Comparison of ENCODE assay signal across 17 cellular contexts in genomic region chr18:67035026-67035425, GRCh38.
DNase-seq lines count a peak whose midpoint lies in the region; ATAC-seq and TF ChIP-seq lines count a peak whose summit lies in the region.
"Had no signal": no experiment of that assay in that cellular context is flagged by ENCODE, and none has a peak within 500 bp of the region (broad histone marks: within the 10 kb centered on the region; RNA-seq: fewer than 3 reads in every experiment).

No MANE protein-coding gene starts in this region.

- H3K27ac ChIP-seq in GM23338 (ENCODE audit: low read depth) (no peak overlapping the region; the same call in 1 of the 2 replicates), H9 (ENCODE audit: insufficient read length, low read depth, low read length) (no peak overlapping the region)
- H3K27ac ChIP-seq: KMS-11 had no signal

- H2BK20ac ChIP-seq in H9 (ENCODE audit: low read depth, low read length, poor library complexity, severe bottlenecking) = no peak overlapping the region

- CTCF ChIA-PET in WTC11 (lab: Charles Lee) = no interaction called here

- H3K27ac Mint-ChIP-seq in GM23338 (peak overlapping the region; percentile 88), H9 (peak overlapping the region in 2 of 3 experiments; percentile 15 to 97; a peak in 4 of 7 replicates), WTC11 (peak overlapping the region; percentile 34; the same call in 1 of the 2 replicates)

- TF ChIP-seq CTCF in GM23338 (conservative IDR thresholded peaks at IDR 0.05; ENCODE audit: low read depth in 2 of 2) (no peak), H9 (conservative IDR thresholded peaks at IDR 0.05) (no peak), WTC11 (IDR thresholded peaks at IDR 0.05) (no peak)

- no peaks in the 10 kb centered on the region for H3K9me3 ChIP-seq in H9 (ENCODE audit: control insufficient read depth, low read depth, low read length)
- H3K9me3 ChIP-seq: BE2C had no signal

- H2BK12ac ChIP-seq in H9 (ENCODE audit: insufficient read length, low read depth, low read length) = no peak overlapping the region

- H2BK15ac ChIP-seq in H9 (ENCODE audit: low read depth, low read length) = no peak overlapping the region

- H3T11ph ChIP-seq in H9 (ENCODE audit: low read length) = no peak overlapping the region

- H3K79me1 ChIP-seq in H9 (ENCODE audit: insufficient read depth, low read depth, low read length, poor library complexity, severe bottlenecking) = no peaks in the 10 kb centered on the region

- no peak overlapping the region for H4K8ac ChIP-seq in H9 (replicated peaks; ENCODE audit: insufficient read length, low read depth, low read length)

- no peak overlapping the region for H4K5ac ChIP-seq in H9 (ENCODE audit: insufficient read length, low read depth, low read length)

- no peak overlapping the region for H3K9ac ChIP-seq in H9 (ENCODE audit: extremely low read depth, insufficient read length, low read length)
- H3K9ac ChIP-seq: KMS-11 had no signal

- H3F3A ChIP-seq in GM23338 (replicated peaks; ENCODE audit: low read depth) = no peaks in the 10 kb centered on the region

- H2BK120ac ChIP-seq in H9 (ENCODE audit: low read depth, low read length, poor library complexity, severe bottlenecking) = no peak overlapping the region

- H3K9me3 Mint-ChIP-seq in GM23338 (no peaks in the 10 kb centered on the region), H9 (no peaks in the 10 kb centered on the region), WTC11 (no peaks in the 10 kb centered on the region)

- H3K4me3 Mint-ChIP-seq in GM23338 (peak overlapping the region; percentile 20; the same call in 2 of the 3 replicates), H9 (no peak overlapping the region; a peak in 1 of 5 replicates), WTC11 (no peak overlapping the region)

- no peaks in the 10 kb centered on the region for H3K27me3 ChIP-seq in GM23338 (ENCODE audit: insufficient read depth)
- H3K27me3 ChIP-seq in H9 (ENCODE audit: insufficient read depth, low read length) = no peaks in the 10 kb centered on the region
- H3K27me3 ChIP-seq: BE2C had no signal

- H2AFZ ChIP-seq in GM23338 (peak overlapping the region; percentile 2; the same call in 1 of the 2 replicates), H9 (ENCODE audit: low read length) (peak overlapping the region; percentile 89)

- H3K9me2 ChIP-seq in GM23338 (ENCODE audit: insufficient read depth) = no peaks in the 10 kb centered on the region

- H3K4me2 ChIP-seq in GM23338 (no peak overlapping the region), H9 (ENCODE audit: insufficient read depth, insufficient read length, low read length) (no peak overlapping the region)
- H3K4me2 ChIP-seq: KMS-11 had no signal

- H3K23me2 ChIP-seq in H9 (ENCODE audit: insufficient read length, low read depth, low read length, poor library complexity, severe bottlenecking) = no peaks in the 10 kb centered on the region

- H3K4me1 Mint-ChIP-seq in GM23338 (peaks cover 8% of the 10 kb centered on the region), H9 (peaks cover 8 to 10% of the 10 kb centered on the region in 2 experiments), WTC11 (peaks cover 7% of the 10 kb centered on the region)

- H4K20me1 ChIP-seq in GM23338 (replicated peaks; ENCODE audit: insufficient read depth) (no peaks in the 10 kb centered on the region), H9 (ENCODE audit: control insufficient read depth, insufficient read depth, insufficient read length) (no peaks in the 10 kb centered on the region)

- H3K36me3 Mint-ChIP-seq in GM23338 (ENCODE audit: low read depth) (no peaks in the 10 kb centered on the region), H9 (ENCODE audit: insufficient read depth in 1 of 3, low read depth in 3 of 3) (peaks cover 0 to 3% (median 0%) of the 10 kb centered on the region in 3 experiments; a peak in 2 of 7 replicates), WTC11 (no peaks in the 10 kb centered on the region)

- H3K18ac ChIP-seq in H9 (ENCODE audit: insufficient read length, low read depth, low read length) = no peak overlapping the region

- H3K27me3 Mint-ChIP-seq in GM23338 (ENCODE audit: insufficient read depth, low read depth, poor library complexity) (peaks cover 2% of the 10 kb centered on the region), H9 (ENCODE audit: low read depth) (no peaks in the 10 kb centered on the region), WTC11 (ENCODE audit: low read depth) (no peaks in the 10 kb centered on the region)

- H3K79me2 ChIP-seq in GM23338 (replicated peaks; ENCODE audit: insufficient read depth) = no peaks in the 10 kb centered on the region
- no peaks in the 10 kb centered on the region for H3K79me2 ChIP-seq in H9 (ENCODE audit: insufficient read depth, low read length)

- H2AK5ac ChIP-seq in H9 (ENCODE audit: insufficient read length, low read length) = no peak overlapping the region

- no peak overlapping the region for H4K91ac ChIP-seq in H9 (ENCODE audit: insufficient read length, low read depth, low read length)

- POLR2A ChIA-PET in WTC11 (lab: Charles Lee) = no interaction called here

- H3K23ac ChIP-seq in H9 (ENCODE audit: insufficient read length, low read depth, low read length) = no peak overlapping the region

- H3K4me1 ChIP-seq in GM23338 (ENCODE audit: insufficient read depth) (no peaks in the 10 kb centered on the region), H9 (ENCODE audit: insufficient read depth, low read length) (no peaks in the 10 kb centered on the region)
- H3K4me1 ChIP-seq: BE2C had no signal

- no peak overlapping the region for H3K14ac ChIP-seq in H9 (ENCODE audit: insufficient read depth, low read length)

- no peak overlapping the region for H2BK5ac ChIP-seq in H9 (ENCODE audit: insufficient read length, low read length)

- ATAC-seq in GM23338 = no peak
- peak; percentile 63 for ATAC-seq in WTC11
- ATAC-seq in GM21717 (IDR thresholded peaks at IDR 0.05; ENCODE audit: unreplicated experiment) = no peak
- ATAC-seq: GM12878 had no signal

- H3K36me3 ChIP-seq in GM23338 (ENCODE audit: insufficient read depth) = no peaks in the 10 kb centered on the region
- H3K36me3 ChIP-seq: BE2C had no signal

- H3K4ac ChIP-seq in H9 (ENCODE audit: low read depth, low read length) = no peak overlapping the region

- DNase-seq in GM23338 (ENCODE audit: low spot score) (peak; percentile 50), H9 (no peak), WTC11 (ENCODE audit: low spot score) (no peak), iPS DF 4.7 (ENCODE audit: extremely low read depth, low spot score) (peak; percentile 19), nucleus accumbens (lab: John Stamatoyannopoulos, UW) (no peak), NAMALWA (ENCODE audit: low spot score) (no peak)
- DNase-seq: BE2C; DND-41; GOT3; IMR-90; NCI-H187; NK-92 treated with Interleukin-12 subunit alpha and Interleukin-12 subunit beta, amount 100 ng/mL, for 24 hours; Right ventricle myocardium superior; SW 1271 had no signal

- no peak overlapping the region for H3K4me3 ChIP-seq in GM23338
- H3K4me3 ChIP-seq: GM12878 had no signal

- WGBS in H9 (ENCODE audit: extremely low coverage, insufficient read length, low lambda C conversion rate) = no CpG with 5 or more reads among the region's 4 CpGs

- H3K56ac ChIP-seq in H9 (ENCODE audit: insufficient read length, low read depth, low read length) = no peak overlapping the region

TF ChIP-seq in GM23338, 12 proteins besides CTCF, POLR2A, EP300 and RAD21 (continues in another document):
- no peak for TF ChIP-seq ZNF331 (CRISPR knock-in tag; IDR thresholded peaks at IDR 0.05; ENCODE audit: low read depth)
- TF ChIP-seq, protein P1, sequence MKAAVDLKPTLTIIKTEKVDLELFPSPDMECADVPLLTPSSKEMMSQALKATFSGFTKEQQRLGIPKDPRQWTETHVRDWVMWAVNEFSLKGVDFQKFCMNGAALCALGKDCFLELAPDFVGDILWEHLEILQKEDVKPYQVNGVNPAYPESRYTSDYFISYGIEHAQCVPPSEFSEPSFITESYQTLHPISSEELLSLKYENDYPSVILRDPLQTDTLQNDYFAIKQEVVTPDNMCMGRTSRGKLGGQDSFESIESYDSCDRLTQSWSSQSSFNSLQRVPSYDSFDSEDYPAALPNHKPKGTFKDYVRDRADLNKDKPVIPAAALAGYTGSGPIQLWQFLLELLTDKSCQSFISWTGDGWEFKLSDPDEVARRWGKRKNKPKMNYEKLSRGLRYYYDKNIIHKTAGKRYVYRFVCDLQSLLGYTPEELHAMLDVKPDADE (IDR thresholded peaks at IDR 0.05) = no peak

TF ChIP-seq in WTC11, 78 proteins besides CTCF, POLR2A, EP300 and RAD21:
- no peak for TF ChIP-seq TP53 (CRISPR knock-in tag; IDR thresholded peaks at IDR 0.05)
- TF ChIP-seq ZNF281 (CRISPR knock-in tag; IDR thresholded peaks at IDR 0.05) = no peak
TF ChIP-seq in WTC11: peak in this region for 0.

Comparison
In these comparisons a context has a peak if more than half of its experiments do, and no peak if none do; other contexts are left out.
1. DNase-seq: peak in GM23338 (single experiment) and iPS DF 4.7 (single experiment); none in H9 (single experiment), WTC11 (single experiment), nucleus accumbens (0 of 56) and NAMALWA (single experiment).
2. H3K27ac Mint-ChIP-seq: peak in every context shown above with its lines; median percentile 88 in GM23338; 56 in H9; 34 in WTC11.